Comparison of ENCODE assay signal across 6 cellular contexts in the genomic region with DNA sequence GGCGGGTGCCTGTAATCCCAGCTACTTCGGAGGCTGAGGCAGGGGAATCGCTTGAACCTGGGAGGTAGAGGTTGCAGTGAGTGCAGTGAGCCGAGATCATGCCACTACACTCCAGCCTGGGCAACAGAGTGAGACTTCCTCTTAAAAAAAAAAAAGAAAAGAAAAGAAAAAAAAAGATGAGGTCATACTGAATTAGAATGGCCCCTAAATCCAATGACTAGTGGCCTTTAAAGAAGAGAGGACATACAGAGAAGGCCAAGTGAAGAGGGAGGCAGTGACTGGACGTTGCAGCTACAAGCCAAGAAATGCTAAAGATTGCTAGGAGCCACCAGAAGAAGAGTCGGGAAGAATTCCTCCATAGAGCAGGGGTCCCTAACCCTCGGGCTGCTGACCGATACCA.
"Had no signal": no experiment of that assay in that cellular context is flagged by ENCODE, and none has a peak within 500 bp of the region (broad histone marks: within the 10 kb centered on the region; RNA-seq: fewer than 3 reads in every experiment).

No MANE protein-coding gene starts in this region.

- H3K4me3 Mint-ChIP-seq: GM23338, IgD-negative memory B cell had no signal

- H3K9me3 Mint-ChIP-seq: GM23338 had no signal

- H3K9me3 ChIP-seq: HAP-1 had no signal

- ATAC-seq: GM23338, HCT116 had no signal

- DNase-seq: H7, KBM-7 had no signal

- H3K4me1 Mint-ChIP-seq: IgD-negative memory B cell had no signal

- H3K4me1 ChIP-seq: HAP-1 had no signal

- H3K4me3 ChIP-seq: GM23338, HAP-1 had no signal

- H3K27ac Mint-ChIP-seq: GM23338, IgD-negative memory B cell had no signal

- H3K36me3 ChIP-seq: HAP-1 had no signal

- H2AFZ ChIP-seq: GM23338 had no signal

- H3K4me2 ChIP-seq: GM23338 had no signal

- H3K36me3 Mint-ChIP-seq: IgD-negative memory B cell had no signal

- H3K27me3 Mint-ChIP-seq: IgD-negative memory B cell had no signal
